ENCODE assay signal across 14 cellular contexts in the genomic region with DNA sequence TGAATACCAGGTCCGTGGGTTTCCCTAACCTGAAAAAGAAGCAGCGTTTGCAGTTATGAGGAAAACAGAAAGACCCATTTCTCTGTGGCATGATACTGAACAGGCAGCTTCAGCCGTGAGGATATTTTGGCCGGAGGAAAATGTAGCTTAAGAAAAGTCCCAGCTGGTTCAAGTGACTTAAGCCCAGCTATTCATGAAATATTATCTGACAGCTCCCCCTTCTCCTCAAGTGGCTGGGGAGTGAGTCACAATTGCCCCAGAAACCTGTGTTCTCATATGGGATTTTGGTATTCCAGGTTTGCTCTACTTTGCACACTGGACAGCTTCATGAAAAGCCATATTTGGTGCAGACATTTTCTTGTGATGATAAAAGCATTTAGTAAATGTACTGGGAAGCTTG. TPM values are rescaled to one million over a fixed set of nuclear protein-coding genes. Genes with fewer than 3 reads are reported as not detected.
DNase-seq lines count a peak whose midpoint lies in the region; ATAC-seq and TF ChIP-seq lines count a peak whose summit lies in the region.
"Had no signal": no experiment of that assay in that cellular context is flagged by ENCODE, and none has a peak within 500 bp of the region (broad histone marks: within the 10 kb centered on the region; RNA-seq: fewer than 3 reads in every experiment).

No MANE protein-coding gene starts in this region.

- H3K79me2 ChIP-seq in PC-3 (ENCODE audit: low read length) (peaks cover 74% of the 10 kb centered on the region), fibroblast of lung (ENCODE audit: control insufficient read depth, insufficient read depth, low read length) (no peaks in the 10 kb centered on the region)

- 0 out of 2 replicates have a peak overlapping the region, but pooled peaks have one; percentile 10 for H3K4me2 ChIP-seq in PC-3 (ENCODE audit: low read length)
- H3K4me2 ChIP-seq in fibroblast of lung (ENCODE audit: extremely low read depth, insufficient read depth, low read length): peak overlapping the region; percentile 60

- H3K9me2 ChIP-seq in PC-3 (replicated peaks; ENCODE audit: low read length): no peaks in the 10 kb centered on the region

- H3K4me3 ChIP-seq in PC-3 (ENCODE audit: low read length): no peak overlapping the region
- no peak overlapping the region for H3K4me3 ChIP-seq in fibroblast of lung (replicated peaks in 1 of 4; ENCODE audit: control extremely low read depth in 1 of 4, insufficient read depth in 1 of 4, low read depth in 3 of 4, low read length in 4 of 4)
- H3K4me3 ChIP-seq in rectal smooth muscle tissue (ENCODE audit: low read length): no peak overlapping the region
- H3K4me3 ChIP-seq: Peyer's patch had no signal

- ATAC-seq in PC-3 (peak; percentile 54), HG03442 (IDR thresholded peaks at IDR 0.05; ENCODE audit: unreplicated experiment) (no peak)
- ATAC-seq: stimulated activated memory B cell treated with anti-CD40 and anti-IgM and Interleukin-4, amounts not matched to agents 10 μg/mL and 1 μg/mL and 100 μg/mL, for 72 hours had no signal

- H4K20me1 ChIP-seq in PC-3 (ENCODE audit: low read length) (peaks cover 19% of the 10 kb centered on the region; the same call in 1 of the 2 replicates), fibroblast of lung (ENCODE audit: control insufficient read depth, extremely low read depth, insufficient read depth, low read length) (no peaks in the 10 kb centered on the region)

- no peaks in the 10 kb centered on the region for H3K36me3 ChIP-seq in PC-3 (ENCODE audit: low read depth, low read length)
- no peaks in the 10 kb centered on the region for H3K36me3 ChIP-seq in fibroblast of lung (ENCODE audit: control insufficient read depth, insufficient read depth, low read length)
- H3K36me3 ChIP-seq in rectal smooth muscle tissue (ENCODE audit: control insufficient read depth, insufficient read depth, low read length): no peaks in the 10 kb centered on the region
- H3K36me3 ChIP-seq: Peyer's patch had no signal

- H3F3A ChIP-seq in PC-3 (ENCODE audit: low read length, unreplicated experiment): no peaks in the 10 kb centered on the region

- BruUV-seq in PC-3 (replicated peaks; lab: Mats Ljungman, UMichigan): no TSS peak

- peak; percentile 6 for DNase-seq in ELR (ENCODE audit: low read depth)
- peak; percentile 64 for DNase-seq in PC-3
- DNase-seq in fibroblast of lung (ENCODE audit: low read depth in 2 of 2): peak; percentile 79 to 88
- DNase-seq in OCI-M2 (lab: John Stamatoyannopoulos, UW; ENCODE audit: unreplicated experiment): no peak
- no peak for DNase-seq in foreskin melanocyte
- no peak for DNase-seq in NCI-H1436 (lab: John Stamatoyannopoulos, UW)
- DNase-seq: Caco-2; NCI-H1694 treated with DMSO at 0.1 percent for 48 hours; Peyer's patch; stimulated activated CD4-positive, alpha-beta T cell treated with anti-CD3 and anti-CD28 coated beads, Interleukin-15, amount 100 ng/mL, for 24 hours had no signal

- CTCF ChIA-PET in PC-3 (lab: Charles Lee): interaction anchor here (0.8 kb wide), 1 partner anchor 147 kb away, joined by 3 read pairs; no protein-coding TSS in a partner anchor

- H3K27me3 ChIP-seq in PC-3 (ENCODE audit: low read length) (no peaks in the 10 kb centered on the region), fibroblast of lung (ENCODE audit: control insufficient read depth, insufficient read depth, low read length) (no peaks in the 10 kb centered on the region), rectal smooth muscle tissue (ENCODE audit: control insufficient read depth, insufficient read depth, low read length) (no peaks in the 10 kb centered on the region)
- H3K27me3 ChIP-seq: Peyer's patch had no signal

- H3K27ac ChIP-seq in PC-3 (ENCODE audit: low read length) (no peak overlapping the region), fibroblast of lung (ENCODE audit: insufficient read depth, low read length) (no peak overlapping the region), rectal smooth muscle tissue (ENCODE audit: low read depth, low read length) (peak overlapping the region; percentile 38)
- H3K27ac ChIP-seq: HL-60, Peyer's patch had no signal

- H3K9ac ChIP-seq in PC-3 (ENCODE audit: low read length) (no peak overlapping the region), fibroblast of lung (ENCODE audit: insufficient read depth, low read length) (no peak overlapping the region), rectal smooth muscle tissue (ENCODE audit: low read length) (no peak overlapping the region)

- no peak overlapping the region for H2AFZ ChIP-seq in PC-3 (ENCODE audit: low read length)
- no peak overlapping the region for H2AFZ ChIP-seq in fibroblast of lung (ENCODE audit: low read length)

- intact Hi-C loops in PC-3 (cut with micrococcal nuclease): loop anchor here (5.0 kb wide), 1 partner anchor 44 kb away; no protein-coding TSS in a partner anchor

- no peaks in the 10 kb centered on the region for H3K9me3 ChIP-seq in PC-3 (ENCODE audit: low read length)
- H3K9me3 ChIP-seq in fibroblast of lung (ENCODE audit: control insufficient read depth, insufficient read depth, low read depth, low read length): no peaks in the 10 kb centered on the region
- H3K9me3 ChIP-seq: Caco-2, Peyer's patch had no signal

- POLR2A ChIA-PET in PC-3 (lab: Charles Lee; ENCODE audit: unreplicated experiment): no interaction called here

- TF ChIP-seq CTCF in PC-3 (conservative IDR thresholded peaks at IDR 0.05; ENCODE audit: low read depth, low read length) (no peak), fibroblast of lung (conservative IDR thresholded peaks at IDR 0.05 in 1 of 2, IDR thresholded peaks at IDR 0.05 in 1 of 2; ENCODE audit: low read depth in 1 of 2, low read length in 2 of 2) (no peak)

- peaks cover 35% of the 10 kb centered on the region for H3K4me1 ChIP-seq in PC-3 (ENCODE audit: insufficient read depth, low read length)
- peaks cover 6% of the 10 kb centered on the region for H3K4me1 ChIP-seq in fibroblast of lung (ENCODE audit: control insufficient read depth, extremely low read depth, insufficient read depth, low read length)
- peaks cover 29% of the 10 kb centered on the region for H3K4me1 ChIP-seq in rectal smooth muscle tissue (ENCODE audit: control insufficient read depth, insufficient read depth, low read length)
- H3K4me1 ChIP-seq: Caco-2 had no signal

RNA-seq across cellular contexts. Expression of a gene that starts 47.8 kb away (rescaled TPM):
- total RNA-seq in PC-3 (2014; rRNA removed): 16.5 and 22.6 TPM in 2 replicates
- total RNA-seq in fibroblast of lung: 10.8 and 16.5 TPM in 2 replicates
- 14.5 and 23.6 TPM in 2 replicates for polyA plus RNA-seq in fibroblast of lung
- 10.6 and 13.3 TPM in 2 replicates for polyA plus RNA-seq in fibroblast of lung (2012)
- 31.6 and 47.6 TPM in 2 replicates for polyA minus RNA-seq in fibroblast of lung (ENCODE audit: low replicate concordance)

Comparison
In these comparisons a context has a peak if more than half of its experiments do, and no peak if none do; other contexts are left out.
1. DNase-seq: peak in ELR (single experiment), PC-3 (single experiment) and fibroblast of lung (2 of 2); none in OCI-M2 (single experiment), foreskin melanocyte (single experiment) and NCI-H1436 (single experiment).